ENCODE assay signal across 8 cellular contexts in genomic region chr22:46053563-46054090, GRCh38.
A peak's percentile ranks its signal among the peaks of the same experiment; 100 is the strongest.
DNase-seq lines count a peak whose midpoint lies in the region; ATAC-seq lines count a peak whose summit lies in the region.

No MANE protein-coding gene starts in this region.

- peak overlapping the region; percentile 97 for H3K27ac Mint-ChIP-seq in activated naive CD8-positive, alpha-beta T cell

- H3K36me3 Mint-ChIP-seq in activated naive CD8-positive, alpha-beta T cell, result no peaks in the 10 kb centered on the region

- no peaks in the 10 kb centered on the region for H3K9me3 Mint-ChIP-seq in activated naive CD8-positive, alpha-beta T cell (ENCODE audit: low read depth)

- intact Hi-C loops in Right ventricle myocardium inferior (cut with DNase I), result loop anchor here (2.0 kb wide), 1 partner anchor 17 kb away; no protein-coding TSS in a partner anchor

- DNase-seq in NCI-H1694 treated with DMSO at 0.1 percent for 48 hours (lab: John Stamatoyannopoulos, UW), result peak; percentile 69
- DNase-seq in NCI-H1694 (lab: John Stamatoyannopoulos, UW), result no peak
- DNase-seq in RKO (ENCODE audit: low spot score), result peak; percentile 56
- DNase-seq in Right ventricle myocardium inferior (ENCODE audit: missing footprints), result peak; percentile 92
- DNase-seq in putamen (ENCODE audit: low spot score), result peak; percentile 92

- ATAC-seq in Right ventricle myocardium inferior (peak; percentile 85), HG03571 (IDR thresholded peaks at IDR 0.05; ENCODE audit: unreplicated experiment) (no peak), HG02571 (IDR thresholded peaks at IDR 0.05; ENCODE audit: unreplicated experiment) (no peak)

- H3K4me1 Mint-ChIP-seq in activated naive CD8-positive, alpha-beta T cell (ENCODE audit: low read depth), result peaks cover 53% of the 10 kb centered on the region

- H3K27me3 Mint-ChIP-seq in activated naive CD8-positive, alpha-beta T cell, result no peaks in the 10 kb centered on the region

- H3K4me3 Mint-ChIP-seq in activated naive CD8-positive, alpha-beta T cell, result peak overlapping the region; percentile 90
